Comparison of ENCODE assay signal across 8 cellular contexts in the genomic region with DNA sequence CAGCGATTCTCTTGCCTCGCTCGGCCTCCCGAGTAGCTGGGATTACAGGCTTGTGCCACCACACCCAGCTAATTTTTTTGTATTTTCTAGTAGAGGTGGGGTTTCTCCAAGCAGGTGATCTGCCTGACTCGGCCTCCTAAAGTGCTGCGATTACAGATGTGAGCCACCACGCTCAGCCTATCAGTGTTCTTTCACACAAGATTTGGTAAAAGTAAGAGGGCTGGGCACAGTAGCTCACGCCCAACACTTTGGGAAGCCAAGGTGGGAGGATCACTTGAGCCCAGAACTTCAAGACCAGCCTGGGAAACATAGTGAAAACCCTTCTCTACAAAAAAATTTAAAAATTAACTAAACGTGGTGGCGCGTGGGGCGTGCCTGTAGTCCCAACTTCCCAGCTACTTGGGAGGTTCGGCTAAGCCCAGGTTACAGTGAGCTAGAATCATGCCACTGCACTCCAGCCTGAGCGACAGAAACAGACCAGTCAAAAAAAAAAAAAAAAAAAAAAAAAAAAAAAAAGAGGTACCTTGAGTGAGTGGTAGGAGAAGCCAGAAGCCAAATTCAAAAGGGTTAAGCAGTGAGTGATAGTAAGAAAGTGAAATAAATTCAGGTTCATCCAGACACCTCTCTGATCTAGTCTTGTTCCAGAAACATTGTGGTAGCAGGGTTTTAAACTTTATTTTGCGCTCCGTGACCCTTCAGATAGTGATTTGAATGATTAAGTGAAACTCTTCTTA. TPM values are rescaled to one million over a fixed set of nuclear protein-coding genes. Genes with fewer than 3 reads are reported as not detected.
DNase-seq lines count a peak whose midpoint lies in the region; ATAC-seq and TF ChIP-seq lines count a peak whose summit lies in the region.

No MANE protein-coding gene starts in this region.

- no TSS peak for BruUV-seq in PC-9 (replicated peaks; lab: Mats Ljungman, UMichigan)

- CTCF ChIA-PET in CD8-positive, alpha-beta T cell (lab: Charles Lee) = interaction anchor here (1.3 to 2.3 kb wide), 2 partner anchors 11 to 61 kb away, joined by 3 to 16 read pairs; partner anchors contain the start of genes CCDC142 and TTC31
- CTCF ChIA-PET in PC-9 (lab: Charles Lee) = interaction anchor here (0.6 to 0.7 kb wide), 3 partner anchors 20 to 80 kb away, joined by 4 to 9 read pairs (median 8); no protein-coding TSS in a partner anchor

- H3K4me1 Mint-ChIP-seq in CD8-positive, alpha-beta T cell (ENCODE audit: low read depth) = peaks cover 22% of the 10 kb centered on the region
- peaks cover 25% of the 10 kb centered on the region for H3K4me1 Mint-ChIP-seq in osteocyte (ENCODE audit: unreplicated experiment)

- TF ChIP-seq CTCF in CD8-positive, alpha-beta T cell (IDR thresholded peaks at IDR 0.05) = no peak
- TF ChIP-seq CTCF in PC-9 (conservative IDR thresholded peaks at IDR 0.05) (no peak), osteocyte (IDR thresholded peaks at IDR 0.05) (no peak)

- peaks cover 30% of the 10 kb centered on the region for H3K36me3 Mint-ChIP-seq in CD8-positive, alpha-beta T cell
- H3K36me3 Mint-ChIP-seq in osteocyte (ENCODE audit: unreplicated experiment) = peaks cover 10% of the 10 kb centered on the region

- no peaks in the 10 kb centered on the region for H3K27me3 Mint-ChIP-seq in CD8-positive, alpha-beta T cell (ENCODE audit: low read depth)
- no peaks in the 10 kb centered on the region for H3K27me3 Mint-ChIP-seq in osteocyte (ENCODE audit: unreplicated experiment)

- H3K9me3 ChIP-seq in CD8-positive, alpha-beta T cell (ENCODE audit: low read length) = no peaks in the 10 kb centered on the region
- no peaks in the 10 kb centered on the region for H3K9me3 ChIP-seq in PC-9 (ENCODE audit: insufficient read depth, low read depth)

- H3K4me1 ChIP-seq in CD8-positive, alpha-beta T cell (ENCODE audit: insufficient read depth, low read length) = peaks cover 21% of the 10 kb centered on the region
- H3K4me1 ChIP-seq in PC-9 (replicated peaks; ENCODE audit: insufficient read depth) = peaks cover 9% of the 10 kb centered on the region

- H3K79me2 ChIP-seq in PC-9 (ENCODE audit: low read depth) = 0 out of 2 replicates have a peak, but pooled peaks cover 3% of the 10 kb centered on the region

- peak overlapping the region; percentile 99 for H3K27ac Mint-ChIP-seq in CD8-positive, alpha-beta T cell
- peak overlapping the region; percentile 98 for H3K27ac Mint-ChIP-seq in osteocyte (ENCODE audit: unreplicated experiment)

- peak overlapping the region; percentile 97 for H3K4me3 Mint-ChIP-seq in CD8-positive, alpha-beta T cell
- peak overlapping the region; percentile 96 for H3K4me3 Mint-ChIP-seq in osteocyte (ENCODE audit: unreplicated experiment)

- no peak for DNase-seq in CD8-positive, alpha-beta T cell
- DNase-seq in PC-9 = no peak
- no peak for DNase-seq in epithelial cell of prostate (ENCODE audit: low read depth, low spot score)
- DNase-seq in osteocyte (ENCODE audit: extremely low spot score, unreplicated experiment) = no peak
- DNase-seq in NCI-H526 treated with DMSO at 0.1 percent for 48 hours (lab: John Stamatoyannopoulos, UW) = no peak
- no peak for DNase-seq in NCI-H1048 (lab: John Stamatoyannopoulos, UW)

- peaks cover 61% of the 10 kb centered on the region for H3F3A ChIP-seq in PC-9 (ENCODE audit: insufficient read depth, low read depth)

- peak overlapping the region; percentile 95 for H3K4me2 ChIP-seq in PC-9

- no peaks in the 10 kb centered on the region for H3K9me3 Mint-ChIP-seq in CD8-positive, alpha-beta T cell
- no peaks in the 10 kb centered on the region for H3K9me3 Mint-ChIP-seq in osteocyte (ENCODE audit: unreplicated experiment)

- intact Hi-C loops in CD8-positive, alpha-beta T cell (cut with DNase I, micrococcal nuclease) = loop anchor here (1.0 kb wide), 6 partner anchors 12 to 58 kb away; partner anchors contain the start of genes TTC31 (in 2 of the 2), AUP1 (in 1 of the 2), C2orf81 (in 1 of the 2) and HTRA2 (in 1 of the 2)
- intact Hi-C loops in PC-9 (cut with micrococcal nuclease; ENCODE audit: unreplicated experiment) = no loop called here

- H3K27me3 ChIP-seq in CD8-positive, alpha-beta T cell (ENCODE audit: insufficient read depth, low read length) = no peaks in the 10 kb centered on the region
- no peaks in the 10 kb centered on the region for H3K27me3 ChIP-seq in PC-9 (ENCODE audit: insufficient read depth, low read depth)

- peak overlapping the region; percentile 69 for H3K4me3 ChIP-seq in CD8-positive, alpha-beta T cell (ENCODE audit: low read depth, low read length)
- peak overlapping the region; percentile 89 for H3K4me3 ChIP-seq in PC-9

- peak overlapping the region; percentile 78 for H3K27ac ChIP-seq in CD8-positive, alpha-beta T cell (ENCODE audit: low read depth, low read length)
- H3K27ac ChIP-seq in PC-9 (peak overlapping the region; percentile 74), epithelial cell of prostate (peak overlapping the region; percentile 91)

- no peaks in the 10 kb centered on the region for H3K9me2 ChIP-seq in PC-9 (ENCODE audit: insufficient read depth)

- POLR2A ChIA-PET in CD8-positive, alpha-beta T cell (lab: Charles Lee) = interaction anchor here (0.6 to 4.0 kb wide), 8 partner anchors 9 to 60 kb away, joined by 3 to 110 read pairs (median 5); partner anchors contain the start of genes AUP1, CCDC142, HTRA2 and INO80B
- POLR2A ChIA-PET in PC-9 (lab: Charles Lee; ENCODE audit: unreplicated experiment) = interaction anchor here (0.6 to 0.7 kb wide), 4 partner anchors 28 to 997 kb away, joined by 3 to 19 read pairs (median 6); partner anchors contain the start of gene LBX2

- peaks cover 15% of the 10 kb centered on the region for H3K36me3 ChIP-seq in CD8-positive, alpha-beta T cell (ENCODE audit: insufficient read depth, low read length)
- no peaks in the 10 kb centered on the region for H3K36me3 ChIP-seq in PC-9 (ENCODE audit: low read depth)

- peak overlapping the region; percentile 93 for H2AFZ ChIP-seq in PC-9

- no peak for ATAC-seq in CD8-positive, alpha-beta T cell
- no peak for ATAC-seq in HG03520 (IDR thresholded peaks at IDR 0.05; ENCODE audit: unreplicated experiment)
- no peak for ATAC-seq in HG03442 (IDR thresholded peaks at IDR 0.05; ENCODE audit: unreplicated experiment)

- H4K20me1 ChIP-seq in PC-9 (ENCODE audit: insufficient read depth) = no peaks in the 10 kb centered on the region

RNA-seq across cellular contexts. Expression of gene MRPL53, which starts 1.0 kb away (rescaled TPM):
- total RNA-seq in CD8-positive, alpha-beta T cell = 10 to 100 TPM; 48.6 to 59.0 TPM
- 42.9 and 51.1 TPM in 2 replicates for total RNA-seq in PC-9 (2021)
- total RNA-seq in osteocyte = 61.5 and 67.5 TPM in 2 replicates

RNA-seq across cellular contexts. Expression of gene MOGS, which starts 6.3 kb away (rescaled TPM):
- total RNA-seq in CD8-positive, alpha-beta T cell = 10 to 100 TPM; 43.7 to 46.7 TPM
- total RNA-seq in PC-9 (2021) (70.5 and 88.8 TPM in 2 replicates), osteocyte (55.9 and 59.5 TPM in 2 replicates)

RNA-seq across cellular contexts. Expression of gene CCDC142, which starts 11.3 kb away (rescaled TPM):
- total RNA-seq in CD8-positive, alpha-beta T cell = 10 to 100 TPM; 12.6 to 13.6 TPM
- total RNA-seq in PC-9 (2021) = 16.8 and 19.8 TPM in 2 replicates
- total RNA-seq in osteocyte = 20.6 TPM in 2 replicates

RNA-seq across cellular contexts. Expression of gene TTC31, which starts 11.4 kb away (rescaled TPM):
- total RNA-seq in CD8-positive, alpha-beta T cell = 10 to 100 TPM; 25.9 to 30.8 TPM
- total RNA-seq in PC-9 (2021) (20.1 and 21.8 TPM in 2 replicates), osteocyte (24.2 and 24.3 TPM in 2 replicates)

RNA-seq across cellular contexts. Expression of gene WBP1, which starts 13.3 kb away (rescaled TPM):
- total RNA-seq in CD8-positive, alpha-beta T cell = 10 to 100 TPM; 68.5 to 70.6 TPM
- total RNA-seq in PC-9 (2021) (68.0 and 74.7 TPM in 2 replicates), osteocyte (86.3 and 96.1 TPM in 2 replicates)
